In the genomic region with DNA sequence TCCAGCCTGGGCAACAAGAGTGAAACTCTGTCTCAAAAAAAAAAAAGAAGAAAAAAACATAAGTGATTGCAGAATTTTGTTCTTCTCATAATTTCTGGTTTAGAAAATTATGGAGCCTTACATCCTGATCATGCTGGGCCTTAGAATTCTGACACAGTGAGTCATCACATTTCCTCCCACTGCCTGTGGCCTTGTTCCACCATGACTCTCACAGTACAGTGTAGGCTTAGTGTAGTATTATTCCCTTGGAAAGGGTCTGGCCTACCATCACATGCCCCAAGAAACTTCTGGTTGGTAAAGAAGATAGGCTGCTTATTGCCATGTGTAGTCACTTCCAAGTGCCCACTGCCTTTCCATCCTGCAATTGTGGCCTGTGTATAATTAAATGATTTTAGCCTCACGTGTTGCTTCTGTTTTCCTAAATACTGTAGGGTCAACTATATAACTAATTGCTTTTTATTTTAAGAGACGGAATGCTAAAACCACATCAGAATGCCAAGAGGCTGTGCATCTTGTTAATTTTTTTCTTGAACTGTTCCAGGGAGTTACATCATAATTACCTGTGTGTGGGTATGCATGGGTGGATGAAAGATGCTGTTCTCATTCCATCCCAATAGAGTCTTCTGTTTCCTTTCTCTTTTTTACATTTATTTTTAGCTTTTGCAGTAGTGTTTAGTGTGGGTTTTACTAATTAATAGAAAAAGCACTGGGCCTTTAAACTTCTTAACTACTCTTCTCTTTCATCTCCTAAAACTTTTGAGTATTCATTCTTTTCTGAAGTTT, we compare ENCODE assay signal across 9 cellular contexts. TPM values are rescaled to one million over a fixed set of nuclear protein-coding genes. Genes with fewer than 3 reads are reported as not detected.
DNase-seq lines count a peak whose midpoint lies in the region; ATAC-seq, FAIRE-seq and TF ChIP-seq lines count a peak whose summit lies in the region.
"Had no signal": no experiment of that assay in that cellular context is flagged by ENCODE, and none has a peak within 500 bp of the region (broad histone marks: within the 10 kb centered on the region; RNA-seq: fewer than 3 reads in every experiment).

No MANE protein-coding gene starts in this region.

- H3K27ac Mint-ChIP-seq in activated naive CD8-positive, alpha-beta T cell treated with anti-CD3 and anti-CD28 coated beads, Interleukin-2, amount 50 U/mL, for 24 hours: peak overlapping the region; percentile 74
- H3K27ac Mint-ChIP-seq: T-helper 2 cell treated with Interferon-gamma antibody and Interleukin-4, amounts not matched to agents 5 μg/mL and 100 μg/mL, for 36 hours had no signal

- H3K27me3 Mint-ChIP-seq in activated naive CD8-positive, alpha-beta T cell treated with anti-CD3 and anti-CD28 coated beads, Interleukin-2, amount 50 U/mL, for 24 hours: no peaks in the 10 kb centered on the region

- TF ChIP-seq CTCF in AG09319 (IDR thresholded peaks at IDR 0.05; ENCODE audit: low read depth, low read length) (no peak), kidney epithelial cell (IDR thresholded peaks at IDR 0.05; ENCODE audit: insufficient read depth, low read length, poor library complexity, severe bottlenecking) (no peak)

- no peaks in the 10 kb centered on the region for H3K9me3 Mint-ChIP-seq in activated naive CD8-positive, alpha-beta T cell treated with anti-CD3 and anti-CD28 coated beads, Interleukin-2, amount 50 U/mL, for 24 hours
- H3K9me3 Mint-ChIP-seq: T-helper 2 cell treated with Interferon-gamma antibody and Interleukin-4, amounts not matched to agents 5 μg/mL and 100 μg/mL, for 36 hours had no signal

- no peaks in the 10 kb centered on the region for H3K27me3 ChIP-seq in kidney epithelial cell (ENCODE audit: control insufficient read depth, insufficient read depth, low read length)

- no peak overlapping the region for H3K4me3 ChIP-seq in kidney epithelial cell (ENCODE audit: low read depth, low read length)

- peak; percentile 88 for ATAC-seq in activated naive CD8-positive, alpha-beta T cell treated with anti-CD3 and anti-CD28 coated beads, Interleukin-2, amount 50 U/mL, for 24 hours
- no peak for ATAC-seq in GM18870 (IDR thresholded peaks at IDR 0.05; ENCODE audit: unreplicated experiment)

- H3K4me1 Mint-ChIP-seq in activated naive CD8-positive, alpha-beta T cell treated with anti-CD3 and anti-CD28 coated beads, Interleukin-2, amount 50 U/mL, for 24 hours: peaks cover 23% of the 10 kb centered on the region

- DNase-seq in AG09319 (ENCODE audit: extremely low read depth, low read depth): peak; percentile 49
- DNase-seq in HTR-8/SVneo (ENCODE audit: insufficient read length, low spot score): peak; percentile 75
- DNase-seq in activated naive CD8-positive, alpha-beta T cell treated with anti-CD3 and anti-CD28 coated beads, Interleukin-2, amount 50 U/mL, for 24 hours: no peak
- peak; percentile 53 for DNase-seq in kidney epithelial cell (ENCODE audit: low read depth)
- DNase-seq in central memory CD4-positive, alpha-beta T cell: no peak
- DNase-seq in cerebellar cortex (ENCODE audit: low spot score): no peak
- no peak for DNase-seq in NAMALWA (ENCODE audit: low spot score)

- H3K4me3 Mint-ChIP-seq in activated naive CD8-positive, alpha-beta T cell treated with anti-CD3 and anti-CD28 coated beads, Interleukin-2, amount 50 U/mL, for 24 hours: no peak overlapping the region
- H3K4me3 Mint-ChIP-seq: T-helper 2 cell treated with Interferon-gamma antibody and Interleukin-4, amounts not matched to agents 5 μg/mL and 100 μg/mL, for 36 hours had no signal

- peaks cover 44% of the 10 kb centered on the region for H3K36me3 Mint-ChIP-seq in activated naive CD8-positive, alpha-beta T cell treated with anti-CD3 and anti-CD28 coated beads, Interleukin-2, amount 50 U/mL, for 24 hours (ENCODE audit: low read depth)

- peak; percentile 90 for FAIRE-seq in HTR-8/SVneo (lab: Jason Lieb, UNC)

- peaks cover 1% of the 10 kb centered on the region for H3K36me3 ChIP-seq in kidney epithelial cell (ENCODE audit: control insufficient read depth, insufficient read depth, low read length)

RNA-seq across cellular contexts. Expression of gene OGFOD1, which starts 25.9 kb away (rescaled TPM):
- total RNA-seq in kidney epithelial cell: 41.3 and 75.8 TPM in 2 replicates

RNA-seq across cellular contexts. Expression of gene NUDT21, which starts 26.2 kb away (rescaled TPM):
- 59.8 and 89.7 TPM in 2 replicates for total RNA-seq in kidney epithelial cell

RNA-seq across cellular contexts. Expression of gene BBS2, which starts 42.5 kb away (rescaled TPM):
- 27.9 and 34.2 TPM in 2 replicates for total RNA-seq in kidney epithelial cell

RNA-seq across cellular contexts. Expression of gene AMFR, which starts 51.9 kb away (rescaled TPM):
- 131 and 133 TPM in 2 replicates for total RNA-seq in kidney epithelial cell

Comparison
In these comparisons a context has a peak if more than half of its experiments do, and no peak if none do; other contexts are left out.
1. DNase-seq: peak in AG09319 (single experiment), HTR-8/SVneo (single experiment) and kidney epithelial cell (single experiment); none in activated naive CD8-positive, alpha-beta T cell treated with anti-CD3 and anti-CD28 coated beads, Interleukin-2, amount 50 U/mL, for 24 hours (single experiment), central memory CD4-positive, alpha-beta T cell (single experiment), cerebellar cortex (single experiment) and NAMALWA (single experiment).